20 cellular contexts compared by ENCODE assay signal in the genomic region with DNA sequence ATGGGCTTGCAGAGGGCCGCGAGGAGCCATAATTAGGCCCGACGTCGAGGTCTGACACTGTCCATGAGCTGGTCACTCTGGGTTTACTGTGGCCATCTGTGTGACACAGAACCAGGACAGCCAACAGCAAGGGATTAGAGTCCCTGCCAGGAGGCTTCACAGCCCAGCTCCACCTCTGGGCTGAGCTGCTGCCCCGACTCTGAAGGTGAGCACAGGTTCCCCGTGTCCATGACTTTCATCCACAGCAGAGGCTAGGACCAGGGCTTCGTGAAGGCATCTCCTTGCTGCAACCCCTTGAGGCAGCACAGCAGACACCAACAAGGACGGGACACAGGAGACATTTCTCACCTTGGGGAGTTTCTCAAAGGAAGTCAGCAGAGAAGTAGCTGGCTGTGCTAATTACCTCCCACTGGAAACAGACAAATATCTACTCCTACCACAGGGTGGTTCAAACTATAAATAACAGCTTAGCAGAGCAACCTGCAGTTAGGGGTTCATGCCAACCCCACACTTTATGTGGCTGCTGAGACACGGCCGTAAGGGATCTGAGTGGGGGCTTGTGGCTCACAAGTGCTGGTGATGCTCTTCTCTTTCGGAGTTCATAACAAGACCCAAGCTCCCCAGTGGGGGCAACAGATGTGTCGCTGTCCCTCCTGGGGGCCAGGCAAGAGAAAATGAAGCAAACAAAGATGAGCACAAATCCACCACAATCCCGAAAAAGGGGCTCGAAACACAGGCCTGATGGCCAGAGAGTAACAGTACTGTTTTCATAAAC.
"Had no signal": no experiment of that assay in that cellular context is flagged by ENCODE, and none has a peak within 500 bp of the region (broad histone marks: within the 10 kb centered on the region; RNA-seq: fewer than 3 reads in every experiment).

No MANE protein-coding gene starts in this region.

- H3K36me3 ChIP-seq: brain microvascular endothelial cell had no signal

- ATAC-seq: activated CD4-positive, CD25-positive, alpha-beta regulatory T cell treated with anti-CD3 and anti-CD28 coated beads, Interleukin-2, amount 50 U/mL, for 24 hours; activated CD8-positive, alpha-beta T cell treated with anti-CD3 and anti-CD28 coated beads for 36 hours; activated naive CD4-positive, alpha-beta T cell treated with anti-CD3 and anti-CD28 coated beads, Interleukin-2, amount 50 U/mL, for 72 hours; activated T-helper 17 cell treated with anti-CD3 and anti-CD28 coated beads, Interleukin-2, amount 50 U/mL, for 72 hours; heart left ventricle; naive thymus-derived CD4-positive, alpha-beta T cell; stimulated activated naive CD8-positive, alpha-beta T cell treated with anti-CD3 and anti-CD28 coated beads, Interleukin-15, Interleukin-2, amounts not matched to agents 100 U/mL and 50 U/mL, for 24 hours; T-helper 17 cell had no signal

- H3K27ac Mint-ChIP-seq: activated CD4-positive, alpha-beta T cell treated with anti-CD3 and anti-CD28 coated beads, Interleukin-2, amount 10 ng/mL, durations not matched to agents 7 days and 5 days; activated CD8-positive, alpha-beta T cell treated with anti-CD3 and anti-CD28 coated beads for 36 hours; activated T-cell treated with anti-CD3 and anti-CD28 coated beads, Interleukin-2, amount 50 U/mL, for 24 hours; activated T-helper 17 cell treated with anti-CD3 and anti-CD28 coated beads, Interleukin-2, amount 50 U/mL, for 72 hours; progenitor cell of endocrine pancreas; T-helper 17 cell had no signal

- H3K36me3 Mint-ChIP-seq: activated naive CD4-positive, alpha-beta T cell treated with anti-CD3 and anti-CD28 coated beads, Interleukin-2, amount 50 U/mL, for 72 hours had no signal

- DNase-seq: activated CD4-positive, alpha-beta T cell treated with anti-CD3 and anti-CD28 coated beads, Interleukin-2, amount 10 ng/mL, durations not matched to agents 7 days and 5 days; activated CD8-positive, alpha-beta T cell treated with anti-CD3 and anti-CD28 coated beads for 36 hours; activated T-cell treated with anti-CD3 and anti-CD28 coated beads, Interleukin-2, amount 50 U/mL, for 24 hours; brain microvascular endothelial cell; cerebellar nuclear complex; cortex of kidney; kidney; naive thymus-derived CD4-positive, alpha-beta T cell; retina; stimulated activated CD4-positive, alpha-beta T cell treated with anti-CD3 and anti-CD28 coated beads, Interleukin-4, amount 100 ng/mL, for 24 hours; stimulated activated naive CD8-positive, alpha-beta T cell treated with anti-CD3 and anti-CD28 coated beads, Interleukin-15, Interleukin-2, amounts not matched to agents 100 U/mL and 50 U/mL, for 24 hours; SW 1271; T-helper 17 cell had no signal

- H3K4me3 Mint-ChIP-seq: activated CD4-positive, alpha-beta T cell treated with anti-CD3 and anti-CD28 coated beads, Interleukin-2, amount 10 ng/mL, durations not matched to agents 7 days and 5 days; activated CD8-positive, alpha-beta T cell treated with anti-CD3 and anti-CD28 coated beads for 36 hours; activated T-cell treated with anti-CD3 and anti-CD28 coated beads, Interleukin-2, amount 50 U/mL, for 24 hours; activated T-helper 17 cell treated with anti-CD3 and anti-CD28 coated beads, Interleukin-2, amount 50 U/mL, for 72 hours; naive thymus-derived CD4-positive, alpha-beta T cell; neural crest cell; T-helper 17 cell had no signal

- H3K27me3 Mint-ChIP-seq: activated CD4-positive, alpha-beta T cell treated with anti-CD3 and anti-CD28 coated beads, Interleukin-2, amount 10 ng/mL, durations not matched to agents 7 days and 5 days; activated CD8-positive, alpha-beta T cell treated with anti-CD3 and anti-CD28 coated beads for 36 hours; activated T-cell treated with anti-CD3 and anti-CD28 coated beads, Interleukin-2, amount 50 U/mL, for 24 hours; activated T-helper 17 cell treated with anti-CD3 and anti-CD28 coated beads, Interleukin-2, amount 50 U/mL, for 72 hours; naive thymus-derived CD4-positive, alpha-beta T cell; progenitor cell of endocrine pancreas; T-helper 17 cell had no signal

- H3K4me3 ChIP-seq: heart left ventricle, lung had no signal

- H3K27ac ChIP-seq: brain microvascular endothelial cell, heart left ventricle had no signal

- H3K9me3 ChIP-seq: heart left ventricle had no signal

- H3K27me3 ChIP-seq: brain microvascular endothelial cell, heart left ventricle had no signal

- H3K9me3 Mint-ChIP-seq: activated CD4-positive, alpha-beta T cell treated with anti-CD3 and anti-CD28 coated beads, Interleukin-2, amount 10 ng/mL, durations not matched to agents 7 days and 5 days; activated CD8-positive, alpha-beta T cell treated with anti-CD3 and anti-CD28 coated beads for 36 hours; activated naive CD4-positive, alpha-beta T cell treated with anti-CD3 and anti-CD28 coated beads, Interleukin-2, amount 50 U/mL, for 72 hours; activated T-cell treated with anti-CD3 and anti-CD28 coated beads, Interleukin-2, amount 50 U/mL, for 24 hours; activated T-helper 17 cell treated with anti-CD3 and anti-CD28 coated beads, Interleukin-2, amount 50 U/mL, for 72 hours; naive thymus-derived CD4-positive, alpha-beta T cell; neural crest cell had no signal

- H3K4me1 Mint-ChIP-seq: activated T-helper 17 cell treated with anti-CD3 and anti-CD28 coated beads, Interleukin-2, amount 50 U/mL, for 72 hours; neural crest cell had no signal
